ENCODE assay signal across 9 cellular contexts in the genomic region with DNA sequence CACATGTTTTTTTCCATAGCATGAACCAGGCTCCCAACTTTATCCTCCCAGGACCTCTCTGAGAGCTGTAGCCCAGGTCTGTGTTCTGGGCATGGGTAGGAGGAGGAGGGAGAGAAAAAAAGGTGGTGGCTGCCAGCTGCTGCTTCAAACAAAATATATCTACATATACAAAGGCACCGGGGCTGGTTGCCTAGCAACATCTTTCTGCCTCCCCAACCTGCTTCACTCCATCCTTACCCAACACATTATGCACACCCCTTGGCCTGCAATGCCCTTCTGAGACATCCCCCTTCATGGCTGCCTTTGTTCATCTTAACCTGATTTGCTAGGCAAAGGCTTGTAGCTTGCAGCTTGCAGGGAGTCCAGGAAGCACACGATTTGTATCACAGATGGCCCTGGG. TPM values are rescaled to one million over a fixed set of nuclear protein-coding genes. Genes with fewer than 3 reads are reported as not detected.
DNase-seq lines count a peak whose midpoint lies in the region; TF ChIP-seq lines count a peak whose summit lies in the region.
"Had no signal": no experiment of that assay in that cellular context is flagged by ENCODE, and none has a peak within 500 bp of the region (broad histone marks: within the 10 kb centered on the region; RNA-seq: fewer than 3 reads in every experiment).

No MANE protein-coding gene starts in this region.

- POLR2A ChIA-PET in PC-9 (lab: Charles Lee; ENCODE audit: unreplicated experiment), result no interaction called here

- H3K4me1 Mint-ChIP-seq in activated naive CD8-positive, alpha-beta T cell treated with anti-CD3 and anti-CD28 coated beads for 36 hours, result peaks cover 34% of the 10 kb centered on the region

- WGBS in GM23248 (ENCODE audit: low coverage in 1 of 2, low lambda C conversion rate in 2 of 2, missing lambda C conversion rate in 2 of 2), 2 experiments, result 9 to 11% methylated on average over 2 of the region's 2 CpGs

- BruUV-seq in PC-9 (replicated peaks; lab: Mats Ljungman, UMichigan), result no TSS peak

- H3K27ac Mint-ChIP-seq in activated naive CD8-positive, alpha-beta T cell treated with anti-CD3 and anti-CD28 coated beads for 36 hours, result peak overlapping the region; percentile 46

- no peaks in the 10 kb centered on the region for H3K9me3 ChIP-seq in PC-9 (ENCODE audit: insufficient read depth, low read depth)
- no peaks in the 10 kb centered on the region for H3K9me3 ChIP-seq in GM23248 (ENCODE audit: low read depth)

- no peak overlapping the region for H3K9ac ChIP-seq in GM23248

- in situ Hi-C loops in GM23248 (cut with MboI), result no loop called here

- TF ChIP-seq CTCF in PC-9 (conservative IDR thresholded peaks at IDR 0.05), result no peak

- H3K36me3 ChIP-seq in PC-9 (ENCODE audit: low read depth) (no peaks in the 10 kb centered on the region), GM23248 (ENCODE audit: low read depth) (no peaks in the 10 kb centered on the region)

- intact Hi-C loops in PC-9 (cut with micrococcal nuclease; ENCODE audit: unreplicated experiment), result no loop called here

- H4K20me1 ChIP-seq in PC-9 (ENCODE audit: insufficient read depth), result no peaks in the 10 kb centered on the region
- H4K20me1 ChIP-seq in GM23248 (ENCODE audit: insufficient read depth), result no peaks in the 10 kb centered on the region

- H3K4me1 ChIP-seq in PC-9 (replicated peaks; ENCODE audit: insufficient read depth), result peaks cover 25% of the 10 kb centered on the region
- no peaks in the 10 kb centered on the region for H3K4me1 ChIP-seq in GM23248 (ENCODE audit: insufficient read depth)

- no peaks in the 10 kb centered on the region for H3K9me3 Mint-ChIP-seq in activated naive CD8-positive, alpha-beta T cell treated with anti-CD3 and anti-CD28 coated beads for 36 hours

- CTCF ChIA-PET in PC-9 (lab: Charles Lee), result no interaction called here

- no peak overlapping the region for H3K4me3 Mint-ChIP-seq in activated naive CD8-positive, alpha-beta T cell treated with anti-CD3 and anti-CD28 coated beads for 36 hours

- H3K4me2 ChIP-seq in PC-9 (no peak overlapping the region), GM23248 (ENCODE audit: unreplicated experiment) (no peak overlapping the region)

- H3K27me3 Mint-ChIP-seq in activated naive CD8-positive, alpha-beta T cell treated with anti-CD3 and anti-CD28 coated beads for 36 hours, result no peaks in the 10 kb centered on the region

- H3F3A ChIP-seq in PC-9 (ENCODE audit: insufficient read depth, low read depth) (peaks cover 8% of the 10 kb centered on the region), GM23248 (ENCODE audit: insufficient read depth) (no peaks in the 10 kb centered on the region)

- DNase-seq in Ammon's horn (ENCODE audit: low spot score) (peak; percentile 17), DMS153 treated with DMSO at 0.1 percent for 48 hours (lab: John Stamatoyannopoulos, UW; ENCODE audit: unreplicated experiment) (peak; percentile 48), NCI-H526 treated with DMSO at 0.1 percent for 48 hours (lab: John Stamatoyannopoulos, UW) (peak; percentile 98), LoVo (ENCODE audit: low spot score) (no peak), PC-9 (no peak), globus pallidus (ENCODE audit: low spot score) (no peak), GM23248 (no peak)
- no peak for DNase-seq in activated naive CD8-positive, alpha-beta T cell treated with anti-CD3 and anti-CD28 coated beads for 36 hours
- DNase-seq: IMR-90 had no signal

- no peaks in the 10 kb centered on the region for H3K79me2 ChIP-seq in PC-9 (ENCODE audit: low read depth)
- no peaks in the 10 kb centered on the region for H3K79me2 ChIP-seq in GM23248 (ENCODE audit: insufficient read depth)

- no peak overlapping the region for H2AFZ ChIP-seq in PC-9
- H2AFZ ChIP-seq in GM23248, result no peak overlapping the region

- peaks cover 3% of the 10 kb centered on the region; the same call in 1 of the 2 replicates for H3K9me2 ChIP-seq in PC-9 (ENCODE audit: insufficient read depth)
- H3K9me2 ChIP-seq in GM23248 (ENCODE audit: insufficient read depth), result no peaks in the 10 kb centered on the region; the same call in 1 of the 2 replicates

- H3K36me3 Mint-ChIP-seq in activated naive CD8-positive, alpha-beta T cell treated with anti-CD3 and anti-CD28 coated beads for 36 hours, result no peaks in the 10 kb centered on the region

- H3K27ac ChIP-seq in PC-9, result no peak overlapping the region
- H3K27ac ChIP-seq in GM23248, result no peak overlapping the region

- H3K4me3 ChIP-seq in PC-9 (no peak overlapping the region), GM23248 (no peak overlapping the region)

- H3K27me3 ChIP-seq in PC-9 (ENCODE audit: insufficient read depth, low read depth) (no peaks in the 10 kb centered on the region), GM23248 (replicated peaks; ENCODE audit: insufficient read depth) (no peaks in the 10 kb centered on the region)

RNA-seq across cellular contexts. Expression of a gene that starts 27.2 kb away (rescaled TPM):
- 100 to 1,000 TPM; 234 to 243 TPM for total RNA-seq in activated naive CD8-positive, alpha-beta T cell treated with anti-CD3 and anti-CD28 coated beads for 36 hours
- total RNA-seq in PC-9 (2021), result 393 and 399 TPM in 2 replicates
- total RNA-seq in GM23248 (2014; rRNA removed; shearing (Covaris generic)), result 50.2 and 66.4 TPM in 2 replicates
- polyA plus RNA-seq in GM23248 (2016; fragmentation: Nextera tagmentation; extraction: Ambion mirVana), result 108 and 116 TPM in 2 replicates

Comparison
In these comparisons a context has a peak if more than half of its experiments do, and no peak if none do; other contexts are left out.
1. DNase-seq: peak in Ammon's horn (single experiment), DMS153 treated with DMSO at 0.1 percent for 48 hours (single experiment) and NCI-H526 treated with DMSO at 0.1 percent for 48 hours (single experiment); none in activated naive CD8-positive, alpha-beta T cell treated with anti-CD3 and anti-CD28 coated beads for 36 hours (single experiment), LoVo (single experiment), PC-9 (0 of 2), globus pallidus (single experiment) and GM23248 (single experiment).